Comparison of ENCODE assay signal across 8 cellular contexts in genomic region chr7:43906327-43907010, GRCh38. TPM values are rescaled to one million over a fixed set of nuclear protein-coding genes. Genes with fewer than 3 reads are reported as not detected.
DNase-seq lines count a peak whose midpoint lies in the region; ATAC-seq and TF ChIP-seq lines count a peak whose summit lies in the region.

URGCP (minus strand) TSS chr7:43906596; CDS start chr7:43906575, 21 bp downstream.

- H4K20me1 ChIP-seq in BLaER1 treated with 17β-estradiol and CSF1 and Interleukin-3, amounts not matched to agents 10 nM and 100 nM = peaks cover 27 to 44% (median 38%) of the 10 kb centered on the region in 11 experiments; a peak in 21 of 22 replicates

- peak within 1 kb of the TSS; percentile 81 to 91 (median 89) for H3K27ac ChIP-seq in BLaER1 treated with 17β-estradiol and CSF1 and Interleukin-3, amounts not matched to agents 10 nM and 100 nM
- H3K27ac ChIP-seq in SJCRH30 = peak within 1 kb of the TSS; percentile 31; the same call in 1 of the 2 replicates

- H3K4me2 ChIP-seq in BLaER1 treated with 17β-estradiol and CSF1 and Interleukin-3, amounts not matched to agents 10 nM and 100 nM = peak within 1 kb of the TSS; percentile 73 to 96 (median 92)

- TF ChIP-seq CTCF in glutamatergic neuron (IDR thresholded peaks at IDR 0.05; ENCODE audit: partially characterized antibody, unreplicated experiment) = no peak
- TF ChIP-seq CTCF in osteocyte (IDR thresholded peaks at IDR 0.05) = no peak
- no peak for TF ChIP-seq CTCF in type B pancreatic cell (conservative IDR thresholded peaks at IDR 0.05)

- H3K4me1 Mint-ChIP-seq in glutamatergic neuron (ENCODE audit: low read depth, unreplicated experiment) = peaks cover 8% of the 10 kb centered on the region
- peaks cover 36% of the 10 kb centered on the region for H3K4me1 Mint-ChIP-seq in osteocyte (ENCODE audit: unreplicated experiment)
- H3K4me1 Mint-ChIP-seq in type B pancreatic cell (ENCODE audit: unreplicated experiment) = peaks cover 21% of the 10 kb centered on the region

- peaks cover 15 to 30% (median 22%) of the 10 kb centered on the region in 10 experiments for H3K4me1 ChIP-seq in BLaER1 treated with 17β-estradiol and CSF1 and Interleukin-3, amounts not matched to agents 10 nM and 100 nM
- peaks cover 5% of the 10 kb centered on the region; the same call in 1 of the 2 replicates for H3K4me1 ChIP-seq in SJCRH30

- no peaks in the 10 kb centered on the region for H3K9me3 ChIP-seq in BLaER1 treated with 17β-estradiol and CSF1 and Interleukin-3, amounts not matched to agents 10 nM and 100 nM (replicated peaks in 1 of 11)
- no peaks in the 10 kb centered on the region for H3K9me3 ChIP-seq in SJCRH30 (replicated peaks)

- peak; percentile 86 for DNase-seq in GM19238 (ENCODE audit: insufficient read length, low spot score)
- peak; percentile 48 to 54 for DNase-seq in SJCRH30
- peak; percentile 62 for DNase-seq in activated naive CD4-positive, alpha-beta T cell treated with anti-CD3 and anti-CD28 coated beads, Interleukin-2, amount 50 U/mL, for 16 hours
- peak; percentile 66 for DNase-seq in glutamatergic neuron
- DNase-seq in osteocyte (ENCODE audit: extremely low spot score, unreplicated experiment) = peak; percentile 85
- DNase-seq in type B pancreatic cell (ENCODE audit: extremely low spot score, unreplicated experiment) = peak; percentile 71

- H3K9ac ChIP-seq in BLaER1 treated with 17β-estradiol and CSF1 and Interleukin-3, amounts not matched to agents 10 nM and 100 nM = peak within 1 kb of the TSS; percentile 84 to 97 (median 93)

- H3K9me3 Mint-ChIP-seq in glutamatergic neuron (ENCODE audit: unreplicated experiment) (peaks cover 5% of the 10 kb centered on the region), osteocyte (ENCODE audit: unreplicated experiment) (no peaks in the 10 kb centered on the region), type B pancreatic cell (no peaks in the 10 kb centered on the region)

- ATAC-seq in HG03442 (IDR thresholded peaks at IDR 0.05; ENCODE audit: unreplicated experiment) = peak; percentile 68

- H3K36me3 ChIP-seq in BLaER1 treated with 17β-estradiol and CSF1 and Interleukin-3, amounts not matched to agents 10 nM and 100 nM = peaks cover 0 to 4% (median 0%) of the 10 kb centered on the region in 11 experiments; a peak in 4 of 22 replicates
- no peaks in the 10 kb centered on the region; the same call in none of the 2 replicates for H3K36me3 ChIP-seq in SJCRH30

- peaks cover 3% of the 10 kb centered on the region for H3K27me3 Mint-ChIP-seq in glutamatergic neuron (ENCODE audit: unreplicated experiment)
- H3K27me3 Mint-ChIP-seq in osteocyte (ENCODE audit: unreplicated experiment) = no peaks in the 10 kb centered on the region
- no peaks in the 10 kb centered on the region for H3K27me3 Mint-ChIP-seq in type B pancreatic cell

- no peaks in the 10 kb centered on the region for H3K36me3 Mint-ChIP-seq in glutamatergic neuron (ENCODE audit: unreplicated experiment)
- peaks cover 5% of the 10 kb centered on the region for H3K36me3 Mint-ChIP-seq in osteocyte (ENCODE audit: unreplicated experiment)
- H3K36me3 Mint-ChIP-seq in type B pancreatic cell = peaks cover 6% of the 10 kb centered on the region

- H3K4me3 ChIP-seq in BLaER1 treated with 17β-estradiol and CSF1 and Interleukin-3, amounts not matched to agents 10 nM and 100 nM = peak within 1 kb of the TSS; percentile 63 to 83 (median 76)
- H3K4me3 ChIP-seq in SJCRH30 = peak within 1 kb of the TSS; percentile 77

- peak within 1 kb of the TSS; percentile 97 for H3K27ac Mint-ChIP-seq in glutamatergic neuron (ENCODE audit: unreplicated experiment)
- H3K27ac Mint-ChIP-seq in osteocyte (ENCODE audit: unreplicated experiment) = peak within 1 kb of the TSS; percentile 96
- H3K27ac Mint-ChIP-seq in type B pancreatic cell = peak within 1 kb of the TSS; percentile 93

- H3K4me3 Mint-ChIP-seq in glutamatergic neuron (ENCODE audit: unreplicated experiment) (peak within 1 kb of the TSS; percentile 96), osteocyte (ENCODE audit: unreplicated experiment) (peak within 1 kb of the TSS; percentile 94), type B pancreatic cell (peak within 1 kb of the TSS; percentile 96)

- no peaks in the 10 kb centered on the region for H3K27me3 ChIP-seq in BLaER1 treated with 17β-estradiol and CSF1 and Interleukin-3, amounts not matched to agents 10 nM and 100 nM
- H3K27me3 ChIP-seq in SJCRH30 = 0 out of 2 replicates have a peak, but pooled peaks cover 3% of the 10 kb centered on the region

RNA-seq across cellular contexts. Expression of gene URGCP, which starts in this region (rescaled TPM):
- 17.4 and 19.6 TPM in 2 replicates for total RNA-seq in SJCRH30 (2014; rRNA removed; shearing (Covaris generic))
- total RNA-seq in glutamatergic neuron (ENCODE audit: unreplicated experiment) (17.8 TPM), osteocyte (28.5 and 29.4 TPM in 2 replicates), type B pancreatic cell (ENCODE audit: low replicate concordance) (28.2 and 35.0 TPM in 2 replicates)

Comparison
In these comparisons a context has a peak if more than half of its experiments do, and no peak if none do; other contexts are left out.
1. Peak in every context shown above with its lines: DNase-seq, ATAC-seq, H3K4me3 ChIP-seq and H3K27ac ChIP-seq.